In genomic region chr22:23193420-23193819, GRCh38 we compare ENCODE assay signal across 1 cellular context.
TF ChIP-seq lines count a peak whose summit lies in the region.

No MANE protein-coding gene starts in this region.

TF ChIP-seq in IMR-90, 13 proteins besides CTCF, POLR2A, EP300 and RAD21 (continued from another document):
- TF ChIP-seq ELK1 (IDR thresholded peaks at IDR 0.05; ENCODE audit: borderline replicate concordance, low read depth, low read length), result no peak
TF ChIP-seq in IMR-90: peak in this region for 0.
